In genomic region chr3:131541288-131541687, GRCh38 we compare ENCODE assay signal across 29 cellular contexts.
"Had no signal": no experiment of that assay in that cellular context is flagged by ENCODE, and none has a peak within 500 bp of the region (broad histone marks: within the 10 kb centered on the region; RNA-seq: fewer than 3 reads in every experiment).

No MANE protein-coding gene starts in this region.

- DNase-seq: hypothalamus; immature natural killer cell; kidney; left cardiac atrium; left lung; lower lobe of right lung; mammary epithelial cell; mesendoderm; naive B cell; natural killer cell; ovary; retina; right cardiac atrium; stimulated activated CD4-positive, alpha-beta T cell treated with anti-CD3 and anti-CD28 coated beads, Interleukin-12 subunit alpha, Interleukin-12 subunit beta, amount 100 ng/mL, for 4 hours; stimulated activated CD4-positive, alpha-beta T cell treated with anti-CD3 and anti-CD28 coated beads, Interleukin-15, amount 100 ng/mL, for 24 hours; stimulated activated CD4-positive, alpha-beta T cell treated with anti-CD3 and anti-CD28 coated beads, Interleukin-2, amount 100 ng/mL, for 24 hours; stimulated activated CD4-positive, alpha-beta T cell treated with anti-CD3 and anti-CD28 coated beads, Interleukin-4, amount 100 ng/mL, for 1 hour; stimulated activated naive B cell treated with anti-CD40 and anti-IgM and Interleukin-4, amounts not matched to agents 10 μg/mL and 1 μg/mL and 100 μg/mL, for 72 hours; stimulated activated naive CD8-positive, alpha-beta T cell treated with anti-CD3 and anti-CD28 coated beads, Interleukin-15, Interleukin-2, amounts not matched to agents 100 U/mL and 50 U/mL, for 24 hours; stomach; testis; transverse colon; upper lobe of left lung had no signal

- ATAC-seq: left cardiac atrium; left lung; lower lobe of right lung; natural killer cell; right cardiac atrium; sciatic nerve; stimulated activated naive B cell treated with anti-CD40 and anti-IgM and Interleukin-4, amounts not matched to agents 10 μg/mL and 1 μg/mL and 100 μg/mL, for 72 hours; stimulated activated naive CD8-positive, alpha-beta T cell treated with anti-CD3 and anti-CD28 coated beads, Interleukin-15, Interleukin-2, amounts not matched to agents 100 U/mL and 50 U/mL, for 24 hours had no signal

- H3K36me3 Mint-ChIP-seq: immature natural killer cell; mesothelial cell of epicardium; natural killer cell; stimulated activated naive B cell treated with anti-CD40 and anti-IgM and Interleukin-4, amounts not matched to agents 10 μg/mL and 1 μg/mL and 100 μg/mL, for 72 hours had no signal

- H3K4me3 ChIP-seq: left lung, lower lobe of right lung, ovary, skin epidermis, stomach, testis, thyroid gland, transverse colon, upper lobe of left lung, vagina had no signal

- H3K4me1 ChIP-seq: left lung, lower lobe of right lung, upper lobe of left lung had no signal

- H3K36me3 ChIP-seq: left lung, lower lobe of right lung, ovary, stomach, thyroid gland, transverse colon, upper lobe of left lung, vagina had no signal

- H3K27ac ChIP-seq: left lung, lower lobe of right lung, ovary, skin epidermis, stomach, testis, thyroid gland, transverse colon, upper lobe of left lung, vagina had no signal

- H3K9me3 ChIP-seq: left lung, lower lobe of right lung, ovary, stomach, testis, thyroid gland, transverse colon, upper lobe of left lung, vagina had no signal

- H3K9me3 Mint-ChIP-seq: mesothelial cell of epicardium, natural killer cell had no signal

- H3K27ac Mint-ChIP-seq: immature natural killer cell; mesothelial cell of epicardium; naive B cell; natural killer cell; progenitor cell of endocrine pancreas; stimulated activated naive B cell treated with anti-CD40 and anti-IgM and Interleukin-4, amounts not matched to agents 10 μg/mL and 1 μg/mL and 100 μg/mL, for 72 hours had no signal

- H3K4me1 Mint-ChIP-seq: immature natural killer cell, mesothelial cell of epicardium, naive B cell, natural killer cell had no signal

- H3K27me3 ChIP-seq: left lung, ovary, stomach, testis, thyroid gland, transverse colon, upper lobe of left lung, vagina had no signal

- H3K4me3 Mint-ChIP-seq: immature natural killer cell; mesothelial cell of epicardium; naive B cell; natural killer cell; stimulated activated naive B cell treated with anti-CD40 and anti-IgM and Interleukin-4, amounts not matched to agents 10 μg/mL and 1 μg/mL and 100 μg/mL, for 72 hours had no signal
